Comparison of ENCODE assay signal across 12 cellular contexts in the genomic region with DNA sequence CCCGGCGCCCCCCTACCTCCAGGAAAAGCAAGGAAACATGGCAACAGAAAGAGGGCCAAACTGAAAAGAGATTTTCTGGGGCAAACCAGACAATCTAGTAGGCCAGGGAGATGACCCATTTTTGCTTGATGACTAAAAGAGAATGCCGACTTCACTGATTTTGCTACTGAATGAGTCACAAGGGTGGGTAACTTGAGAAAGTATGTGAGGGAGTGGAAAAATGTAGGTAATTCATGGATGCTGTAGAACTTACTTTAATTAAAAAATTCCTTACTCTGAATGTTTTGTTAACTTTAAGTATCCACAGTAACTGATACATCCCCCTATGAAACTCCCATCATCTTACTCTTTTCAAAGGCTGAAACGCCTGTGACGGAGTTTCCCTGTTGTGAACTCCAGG. TPM values are rescaled to one million over a fixed set of nuclear protein-coding genes. Genes with fewer than 3 reads are reported as not detected.
DNase-seq lines count a peak whose midpoint lies in the region; ATAC-seq and TF ChIP-seq lines count a peak whose summit lies in the region.
"Had no signal": no experiment of that assay in that cellular context is flagged by ENCODE, and none has a peak within 500 bp of the region (broad histone marks: within the 10 kb centered on the region; RNA-seq: fewer than 3 reads in every experiment).

No MANE protein-coding gene starts in this region.

- no peaks in the 10 kb centered on the region for H3K36me3 Mint-ChIP-seq in activated naive CD8-positive, alpha-beta T cell treated with anti-CD3 and anti-CD28 coated beads, Interleukin-2, amount 50 U/mL, for 24 hours (ENCODE audit: low read depth)
- no peaks in the 10 kb centered on the region for H3K36me3 Mint-ChIP-seq in activated naive CD8-positive, alpha-beta T cell treated with anti-CD3 and anti-CD28 coated beads for 36 hours

- no peak overlapping the region for H3K9ac ChIP-seq in subcutaneous abdominal adipose tissue (ENCODE audit: low read length in 5 of 5)

- TF ChIP-seq CTCF in foreskin keratinocyte (conservative IDR thresholded peaks at IDR 0.05): no peak

- no peaks in the 10 kb centered on the region for H3K36me3 ChIP-seq in subcutaneous abdominal adipose tissue (ENCODE audit: control insufficient read depth in 5 of 5, insufficient read depth in 5 of 5, low read length in 5 of 5)
- H3K36me3 ChIP-seq: right lobe of liver had no signal

- H3K4me1 ChIP-seq in foreskin keratinocyte (peaks cover 34% of the 10 kb centered on the region), subcutaneous abdominal adipose tissue (ENCODE audit: control insufficient read depth in 5 of 5, insufficient read depth in 5 of 5, low read length in 5 of 5) (peaks cover 0 to 12% (median 2%) of the 10 kb centered on the region in 5 donors)

- no peak for DNase-seq in activated naive CD8-positive, alpha-beta T cell treated with anti-CD3 and anti-CD28 coated beads, Interleukin-2, amount 50 U/mL, for 24 hours
- DNase-seq in activated naive CD8-positive, alpha-beta T cell treated with anti-CD3 and anti-CD28 coated beads for 36 hours: no peak
- DNase-seq in SW480 (ENCODE audit: low spot score) (peak; percentile 9), foreskin keratinocyte (peak; percentile 89 to 94), GM19238 (ENCODE audit: insufficient read length, low spot score) (no peak), NCI-H2227 treated with DMSO at 0.1 percent for 48 hours (lab: John Stamatoyannopoulos, UW) (no peak)
- no peak for DNase-seq in effector CD8-positive, alpha-beta T cell (lab: John Stamatoyannopoulos, UW)
- DNase-seq: MM.1S, right lobe of liver had no signal

- H3K27ac ChIP-seq in foreskin keratinocyte (peak overlapping the region; percentile 87), subcutaneous abdominal adipose tissue (ENCODE audit: low read depth, low read length) (peak overlapping the region; percentile 9)
- H3K27ac ChIP-seq: right lobe of liver had no signal

- peak; percentile 73 for ATAC-seq in activated naive CD8-positive, alpha-beta T cell treated with anti-CD3 and anti-CD28 coated beads, Interleukin-2, amount 50 U/mL, for 24 hours
- ATAC-seq in foreskin keratinocyte: peak; percentile 97
- ATAC-seq: left lobe of liver had no signal

- H3K27me3 ChIP-seq in foreskin keratinocyte (no peaks in the 10 kb centered on the region), subcutaneous abdominal adipose tissue (ENCODE audit: control insufficient read depth in 5 of 5, insufficient read depth in 4 of 5, low read length in 5 of 5) (no peaks in the 10 kb centered on the region)
- H3K27me3 ChIP-seq: right lobe of liver had no signal

- peaks cover 14% of the 10 kb centered on the region for H3K4me1 Mint-ChIP-seq in activated naive CD8-positive, alpha-beta T cell treated with anti-CD3 and anti-CD28 coated beads, Interleukin-2, amount 50 U/mL, for 24 hours
- no peaks in the 10 kb centered on the region for H3K4me1 Mint-ChIP-seq in activated naive CD8-positive, alpha-beta T cell treated with anti-CD3 and anti-CD28 coated beads for 36 hours

- H3K4me3 ChIP-seq in subcutaneous abdominal adipose tissue (ENCODE audit: low read depth in 1 of 5, low read length in 5 of 5): no peak overlapping the region
- H3K4me3 ChIP-seq: right lobe of liver had no signal

- H3K9me3 Mint-ChIP-seq in activated naive CD8-positive, alpha-beta T cell treated with anti-CD3 and anti-CD28 coated beads, Interleukin-2, amount 50 U/mL, for 24 hours: no peaks in the 10 kb centered on the region
- no peaks in the 10 kb centered on the region for H3K9me3 Mint-ChIP-seq in activated naive CD8-positive, alpha-beta T cell treated with anti-CD3 and anti-CD28 coated beads for 36 hours

- H3K27ac Mint-ChIP-seq in activated naive CD8-positive, alpha-beta T cell treated with anti-CD3 and anti-CD28 coated beads, Interleukin-2, amount 50 U/mL, for 24 hours: no peak overlapping the region
- H3K27ac Mint-ChIP-seq in activated naive CD8-positive, alpha-beta T cell treated with anti-CD3 and anti-CD28 coated beads for 36 hours: no peak overlapping the region
- H3K27ac Mint-ChIP-seq: B cell had no signal

- H3K4me3 Mint-ChIP-seq in activated naive CD8-positive, alpha-beta T cell treated with anti-CD3 and anti-CD28 coated beads, Interleukin-2, amount 50 U/mL, for 24 hours: no peak overlapping the region
- no peak overlapping the region for H3K4me3 Mint-ChIP-seq in activated naive CD8-positive, alpha-beta T cell treated with anti-CD3 and anti-CD28 coated beads for 36 hours
- H3K4me3 Mint-ChIP-seq: B cell had no signal

- no peaks in the 10 kb centered on the region for H3K27me3 Mint-ChIP-seq in activated naive CD8-positive, alpha-beta T cell treated with anti-CD3 and anti-CD28 coated beads, Interleukin-2, amount 50 U/mL, for 24 hours
- no peaks in the 10 kb centered on the region for H3K27me3 Mint-ChIP-seq in activated naive CD8-positive, alpha-beta T cell treated with anti-CD3 and anti-CD28 coated beads for 36 hours
- H3K27me3 Mint-ChIP-seq: B cell had no signal

- no peaks in the 10 kb centered on the region for H3K9me3 ChIP-seq in subcutaneous abdominal adipose tissue (ENCODE audit: control insufficient read depth in 5 of 5, low read length in 5 of 5)
- H3K9me3 ChIP-seq: right lobe of liver had no signal

RNA-seq across cellular contexts. Expression of a gene that starts 24.2 kb away (rescaled TPM):
- total RNA-seq in activated naive CD8-positive, alpha-beta T cell treated with anti-CD3 and anti-CD28 coated beads for 36 hours: 1 to 10 TPM; 6.1 to 6.5 TPM
- 33.4 and 37.9 TPM in 2 replicates for total RNA-seq in foreskin keratinocyte
- 7.4 and 8.2 TPM in 2 replicates for polyA plus RNA-seq in foreskin keratinocyte

Comparison
In these comparisons a context has a peak if more than half of its experiments do, and no peak if none do; other contexts are left out.
1. DNase-seq: peak in SW480 (single experiment) and foreskin keratinocyte (2 of 2); none in activated naive CD8-positive, alpha-beta T cell treated with anti-CD3 and anti-CD28 coated beads, Interleukin-2, amount 50 U/mL, for 24 hours (single experiment), activated naive CD8-positive, alpha-beta T cell treated with anti-CD3 and anti-CD28 coated beads for 36 hours (single experiment), GM19238 (single experiment), NCI-H2227 treated with DMSO at 0.1 percent for 48 hours (single experiment) and effector CD8-positive, alpha-beta T cell (single experiment).